In genomic region chr3:177334803-177335202, GRCh38 we compare ENCODE assay signal across 24 cellular contexts.
"Had no signal": no experiment of that assay in that cellular context is flagged by ENCODE, and none has a peak within 500 bp of the region (broad histone marks: within the 10 kb centered on the region; RNA-seq: fewer than 3 reads in every experiment).

No MANE protein-coding gene starts in this region.

- H3K9me3 ChIP-seq: ascending aorta, esophagus muscularis mucosa, heart left ventricle, lower lobe of right lung, ovary, tibial nerve had no signal

- H3K36me3 ChIP-seq: ascending aorta, brain microvascular endothelial cell, esophagus muscularis mucosa, heart left ventricle, lower lobe of right lung, ovary, tibial nerve had no signal

- H3K27ac ChIP-seq: brain microvascular endothelial cell, esophagus muscularis mucosa, foreskin keratinocyte, lower lobe of right lung, ovary, VCaP had no signal

- H3K4me3 Mint-ChIP-seq: activated naive CD8-positive, alpha-beta T cell treated with anti-CD3 and anti-CD28 coated beads for 36 hours; endodermal cell; naive thymus-derived CD8-positive, alpha-beta T cell; stimulated activated effector memory CD8-positive, alpha-beta T cell treated with anti-CD3 and anti-CD28 coated beads, Interleukin-12 subunit alpha, Interleukin-12 subunit beta, amount 100 ng/mL, for 72 hours had no signal

- H3K9me3 Mint-ChIP-seq: endodermal cell; naive thymus-derived CD8-positive, alpha-beta T cell; stimulated activated effector memory CD8-positive, alpha-beta T cell treated with anti-CD3 and anti-CD28 coated beads, Interleukin-12 subunit alpha, Interleukin-12 subunit beta, amount 100 ng/mL, for 72 hours had no signal

- H3K27me3 ChIP-seq: ascending aorta, brain microvascular endothelial cell, esophagus muscularis mucosa, foreskin keratinocyte, heart left ventricle, ovary, tibial nerve had no signal

- FAIRE-seq: small intestine, TTC549 had no signal

- ATAC-seq: foreskin keratinocyte; naive thymus-derived CD8-positive, alpha-beta T cell; stimulated activated effector memory CD8-positive, alpha-beta T cell treated with anti-CD3 and anti-CD28 coated beads, Interleukin-12 subunit alpha, Interleukin-12 subunit beta, amount 100 ng/mL, for 72 hours had no signal

- H3K4me3 ChIP-seq: ascending aorta, esophagus muscularis mucosa, heart left ventricle, lower lobe of right lung, ovary, tibial nerve had no signal

- DNase-seq: activated CD4-positive, alpha-beta T cell treated with anti-CD3 and anti-CD28 coated beads for 4 hours; activated CD4-positive, alpha-beta T cell treated with anti-CD3 and anti-CD28 coated beads, Interleukin-2, amount 50 U/mL, for 4 hours; activated effector memory CD4-positive, alpha-beta T cell treated with Interleukin-2 at 50 U/mL for 16 hours; activated naive CD4-positive, alpha-beta T cell treated with Interleukin-2 at 50 U/mL for 16 hours; activated naive CD8-positive, alpha-beta T cell treated with anti-CD3 and anti-CD28 coated beads for 36 hours; brain microvascular endothelial cell; cortex of kidney; endodermal cell; foreskin keratinocyte; naive thymus-derived CD8-positive, alpha-beta T cell; retina; small intestine; stimulated activated CD4-positive, alpha-beta T cell treated with anti-CD3 and anti-CD28 coated beads, Interleukin-4, amount 100 ng/mL, for 24 hours; T-helper 1 cell had no signal

- H3K36me3 Mint-ChIP-seq: activated naive CD8-positive, alpha-beta T cell treated with anti-CD3 and anti-CD28 coated beads for 36 hours; naive thymus-derived CD8-positive, alpha-beta T cell had no signal

- H3K4me1 ChIP-seq: foreskin keratinocyte had no signal

- H3K27me3 Mint-ChIP-seq: activated naive CD8-positive, alpha-beta T cell treated with anti-CD3 and anti-CD28 coated beads for 36 hours; naive thymus-derived CD8-positive, alpha-beta T cell; progenitor cell of endocrine pancreas had no signal

- H3K27ac Mint-ChIP-seq: activated naive CD8-positive, alpha-beta T cell treated with anti-CD3 and anti-CD28 coated beads for 36 hours; endodermal cell; progenitor cell of endocrine pancreas; stimulated activated effector memory CD8-positive, alpha-beta T cell treated with anti-CD3 and anti-CD28 coated beads, Interleukin-12 subunit alpha, Interleukin-12 subunit beta, amount 100 ng/mL, for 72 hours had no signal
